In genomic region chr13:26436914-26437313, GRCh38 we compare ENCODE assay signal across 1 cellular context.
A peak's percentile ranks its signal among the peaks of the same experiment; 100 is the strongest.
TF ChIP-seq lines count a peak whose summit lies in the region.

No MANE protein-coding gene starts in this region.

TF ChIP-seq in HEK293, 187 proteins besides CTCF, POLR2A, EP300 and RAD21 (continued from another document):
- TF ChIP-seq SETDB1 (IDR thresholded peaks at IDR 0.05; ENCODE audit: insufficient read length, low read length) (peak; percentile 93), ZNF416 (tag by site-specific recombination; IDR thresholded peaks at IDR 0.05) (no peak), ZNF133 (tag by site-specific recombination; IDR thresholded peaks at IDR 0.05) (no peak)
